Comparison of ENCODE assay signal across 23 cellular contexts in the genomic region with DNA sequence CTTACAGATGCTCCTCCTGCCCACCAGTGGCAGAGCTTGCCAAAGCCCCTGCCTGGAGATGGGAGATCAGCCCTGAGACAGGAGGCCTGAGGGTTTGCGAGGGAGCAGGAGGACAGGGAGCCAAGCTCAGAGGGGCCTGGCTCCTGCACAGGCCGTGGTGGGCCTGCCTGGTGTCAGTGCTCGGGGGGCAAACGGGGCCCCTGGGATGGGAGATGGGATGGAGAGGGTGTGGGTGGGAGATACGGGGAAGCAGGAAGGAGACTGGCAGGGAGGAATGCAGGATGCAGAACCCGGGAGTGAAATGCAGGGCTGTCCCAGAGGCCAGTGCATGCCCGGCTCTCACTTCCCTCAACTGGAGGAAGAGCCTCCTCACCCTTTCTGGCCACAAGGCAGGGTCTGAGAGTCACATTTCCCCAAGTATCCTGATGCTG. TPM values are rescaled to one million over a fixed set of nuclear protein-coding genes. Genes with fewer than 3 reads are reported as not detected.
DNase-seq lines count a peak whose midpoint lies in the region; ATAC-seq, FAIRE-seq and TF ChIP-seq lines count a peak whose summit lies in the region.
"Had no signal": no experiment of that assay in that cellular context is flagged by ENCODE, and none has a peak within 500 bp of the region (broad histone marks: within the 10 kb centered on the region; RNA-seq: fewer than 3 reads in every experiment).

No MANE protein-coding gene starts in this region.

- H2AFZ ChIP-seq in mammary epithelial cell (ENCODE audit: low read depth, low read length) (no peak overlapping the region), PC-3 (ENCODE audit: low read length) (no peak overlapping the region)

- BruUV-seq in mammary epithelial cell (replicated peaks; lab: Mats Ljungman, UMichigan) = no TSS peak
- no TSS peak for BruUV-seq in PC-3 (replicated peaks; lab: Mats Ljungman, UMichigan)

- H3K79me2 ChIP-seq in mammary epithelial cell (ENCODE audit: insufficient read depth, low read length) (peaks cover 77% of the 10 kb centered on the region), PC-3 (ENCODE audit: low read length) (peaks cover 81% of the 10 kb centered on the region)

- ATAC-seq in PC-3 (no peak), HG02763 (IDR thresholded peaks at IDR 0.05; ENCODE audit: unreplicated experiment) (no peak), HG03097 (IDR thresholded peaks at IDR 0.05; ENCODE audit: low FRiP score, unreplicated experiment) (no peak), GM19397 (IDR thresholded peaks at IDR 0.05; ENCODE audit: unreplicated experiment) (no peak)

- H3F3A ChIP-seq in PC-3 (ENCODE audit: low read length, unreplicated experiment) = peaks cover 8% of the 10 kb centered on the region

- no peak for DNase-seq in breast epithelium (ENCODE audit: low spot score in 2 of 2)
- DNase-seq in mammary epithelial cell = no peak
- no peak for DNase-seq in PC-3
- DNase-seq in kidney = peak; percentile 49
- DNase-seq: BE2C; CD4-positive, alpha-beta T cell; KG1; MG63; NCI-H1694 treated with DMSO at 0.1 percent for 48 hours; NCI-H2081; NCI-H2227 treated with DMSO at 0.1 percent for 48 hours; NCI-H526 treated with DMSO at 0.1 percent for 48 hours; SIG-M5 had no signal

- TF ChIP-seq POLR2A in breast epithelium (IDR thresholded peaks at IDR 0.05) = no peak

- no peaks in the 10 kb centered on the region for H3K27me3 ChIP-seq in breast epithelium
- no peaks in the 10 kb centered on the region for H3K27me3 ChIP-seq in mammary epithelial cell (ENCODE audit: insufficient read depth, low read length)
- no peaks in the 10 kb centered on the region for H3K27me3 ChIP-seq in PC-3 (ENCODE audit: low read length)
- H3K27me3 ChIP-seq in thymus (ENCODE audit: control insufficient read depth, insufficient read depth) = no peaks in the 10 kb centered on the region
- H3K27me3 ChIP-seq: BE2C, MG63 had no signal

- CTCF ChIA-PET in mammary epithelial cell (lab: Charles Lee; ENCODE audit: low non-redundant PET) (no interaction called here), PC-3 (lab: Charles Lee) (no interaction called here)

- no peaks in the 10 kb centered on the region for H3K9me3 ChIP-seq in breast epithelium
- H3K9me3 ChIP-seq in mammary epithelial cell (replicated peaks; ENCODE audit: insufficient read depth, low read length) = no peaks in the 10 kb centered on the region
- H3K9me3 ChIP-seq in PC-3 (ENCODE audit: low read length) = no peaks in the 10 kb centered on the region
- H3K9me3 ChIP-seq in kidney (ENCODE audit: control insufficient read depth in 1 of 2, low read length in 2 of 2) = no peaks in the 10 kb centered on the region
- no peaks in the 10 kb centered on the region for H3K9me3 ChIP-seq in thymus (ENCODE audit: control insufficient read depth)
- H3K9me3 ChIP-seq: BE2C, MG63 had no signal

- FAIRE-seq in kidney (lab: Jason Lieb, UNC) = no peak
- FAIRE-seq: G401.6, GM12891, H54, HTR-8/SVneo had no signal

- H3K4me1 ChIP-seq in breast epithelium (peaks cover 23 to 26% of the 10 kb centered on the region in 2 donors), mammary epithelial cell (ENCODE audit: insufficient read depth, low read length) (peaks cover 54% of the 10 kb centered on the region), PC-3 (ENCODE audit: insufficient read depth, low read length) (peaks cover 56% of the 10 kb centered on the region), kidney (ENCODE audit: control insufficient read depth in 1 of 2, insufficient read depth in 1 of 2, low read depth in 1 of 2, low read length in 2 of 2) (peaks cover 23 to 50% of the 10 kb centered on the region in 2 donors), thymus (ENCODE audit: control insufficient read depth, insufficient read depth, low read length) (no peaks in the 10 kb centered on the region)
- H3K4me1 ChIP-seq: BE2C had no signal

- WGBS in mammary epithelial cell (ENCODE audit: low coverage, missing lambda C conversion rate) = no CpG with 5 or more reads among the region's 7 CpGs
- WGBS in thymus = 98% methylated on average over 7 of the region's 7 CpGs

- H3K27ac ChIP-seq in breast epithelium (peak overlapping the region; percentile 88 to 93), mammary epithelial cell (ENCODE audit: insufficient read depth, low read depth, low read length) (no peak overlapping the region), PC-3 (ENCODE audit: low read length) (peak overlapping the region; percentile 100), kidney (ENCODE audit: low read depth in 2 of 2, low read length in 2 of 2) (no peak overlapping the region), thymus (ENCODE audit: low read depth) (peak overlapping the region; percentile 2)
- H3K27ac ChIP-seq: 22Rv1, SK-N-MC had no signal

- POLR2A ChIA-PET in PC-3 (lab: Charles Lee; ENCODE audit: unreplicated experiment) = no interaction called here

- H3K36me3 ChIP-seq in breast epithelium = peaks cover 4% of the 10 kb centered on the region
- H3K36me3 ChIP-seq in mammary epithelial cell (ENCODE audit: insufficient read depth, low read length) = peaks cover 4% of the 10 kb centered on the region
- peaks cover 68% of the 10 kb centered on the region for H3K36me3 ChIP-seq in PC-3 (ENCODE audit: low read depth, low read length)
- H3K36me3 ChIP-seq in kidney (ENCODE audit: control insufficient read depth in 1 of 2, insufficient read depth in 2 of 2, low read length in 2 of 2) = peaks cover 13 to 52% of the 10 kb centered on the region in 2 donors
- peaks cover 91% of the 10 kb centered on the region for H3K36me3 ChIP-seq in thymus (ENCODE audit: control insufficient read depth, insufficient read depth)

- in situ Hi-C loops in mammary epithelial cell (cut with MboI; ENCODE audit: low sequenced_read_pairs in 2 of 2) = loop anchor here in 1 of 2 donors (25.0 kb wide), 1 partner anchor 277 kb away; no protein-coding TSS in a partner anchor

- no peaks in the 10 kb centered on the region for H3K9me2 ChIP-seq in PC-3 (replicated peaks; ENCODE audit: low read length)

- intact Hi-C loops in breast epithelium (cut with DNase I; ENCODE audit: low total_unique reads) (no loop called here), mammary epithelial cell (cut with micrococcal nuclease) (loop anchor here (5.0 kb wide), 1 partner anchor 43 kb away; a partner anchor contains a TSS), PC-3 (cut with micrococcal nuclease) (loop anchor here (5.0 kb wide), 1 partner anchor 43 kb away; a partner anchor contains a TSS), kidney (cut with DNase I) (no loop called here)

- H3K9ac ChIP-seq in mammary epithelial cell (ENCODE audit: insufficient read depth, low read length) (no peak overlapping the region), PC-3 (ENCODE audit: low read length) (peak overlapping the region; percentile 96), kidney (ENCODE audit: low read length in 2 of 2) (no peak overlapping the region)

- H3K4me3 ChIP-seq in breast epithelium (no peak overlapping the region), mammary epithelial cell (replicated peaks in 1 of 3; ENCODE audit: insufficient read depth in 1 of 3, low read depth in 2 of 3, low read length in 3 of 3) (no peak overlapping the region), PC-3 (ENCODE audit: low read length) (no peak overlapping the region), kidney (ENCODE audit: low read length in 2 of 2) (no peak overlapping the region), thymus (ENCODE audit: low read length) (no peak overlapping the region)
- H3K4me3 ChIP-seq: MG63, SK-N-MC had no signal

- TF ChIP-seq CTCF in breast epithelium (IDR thresholded peaks at IDR 0.05) = no peak
- no peak for TF ChIP-seq CTCF in mammary epithelial cell (conservative IDR thresholded peaks at IDR 0.05 in 1 of 2, IDR thresholded peaks at IDR 0.05 in 1 of 2; ENCODE audit: extremely low read depth in 1 of 2, insufficient read depth in 1 of 2, low read depth in 1 of 2, low read length in 2 of 2)
- no peak for TF ChIP-seq CTCF in PC-3 (conservative IDR thresholded peaks at IDR 0.05; ENCODE audit: low read depth, low read length)
- TF ChIP-seq CTCF in kidney (IDR thresholded peaks at IDR 0.05; ENCODE audit: borderline replicate concordance, extremely low read depth, insufficient read depth) = no peak

- H4K20me1 ChIP-seq in mammary epithelial cell (ENCODE audit: insufficient read depth, low read length) (no peaks in the 10 kb centered on the region), PC-3 (ENCODE audit: low read length) (peaks cover 13% of the 10 kb centered on the region; the same call in 1 of the 2 replicates)

- dilution Hi-C loops in mammary epithelial cell (cut with HindIII; ENCODE audit: low sequenced_read_pairs) = no loop called here

- H3K4me2 ChIP-seq in mammary epithelial cell (ENCODE audit: insufficient read depth, low read depth, low read length) = no peak overlapping the region
- no peak overlapping the region for H3K4me2 ChIP-seq in PC-3 (ENCODE audit: low read length)

RNA-seq across cellular contexts. Expression of a gene that starts 19.9 kb away (rescaled TPM):
- total RNA-seq in breast epithelium (10 to 100 TPM; 28.6 to 30.8 (median 29.7) TPM), mammary epithelial cell (10 to 100 TPM; 33.3 to 88.1 TPM), PC-3 (2014; rRNA removed) (87.2 and 111 TPM in 2 replicates), kidney (64.7 TPM)
- polyA plus RNA-seq in mammary epithelial cell (71.0 TPM), kidney (ENCODE audit: insufficient read depth, low read depth, low replicate concordance) (34.6 TPM), thymus (20.8 TPM)
- polyA minus RNA-seq in mammary epithelial cell = 110 TPM

RNA-seq across cellular contexts. Expression of a gene that starts 42.0 kb away (rescaled TPM):
- total RNA-seq in breast epithelium = 10 to 100 TPM; 29.3 to 59.6 (median 57.8) TPM
- total RNA-seq in mammary epithelial cell = 10 to 100 TPM; 52.7 to 94.3 TPM
- 38.1 TPM for polyA plus RNA-seq in mammary epithelial cell
- polyA minus RNA-seq in mammary epithelial cell = 51.2 TPM
- 191 and 262 TPM in 2 replicates for total RNA-seq in PC-3 (2014; rRNA removed)
- total RNA-seq in kidney = 57.8 TPM
- 46.7 TPM for polyA plus RNA-seq in kidney (ENCODE audit: insufficient read depth, low read depth, low replicate concordance)
- polyA plus RNA-seq in thymus = 41.8 TPM

RNA-seq across cellular contexts. Expression of a gene that starts 59.6 kb away (rescaled TPM):
- 1 to 10 TPM in 2 of 3 donors, under 1 TPM in 1; 0.32 to 9.5 (median 5.6) TPM for total RNA-seq in breast epithelium
- total RNA-seq in mammary epithelial cell = 10 to 100 TPM in 1 of 2 donors, 1 to 10 TPM in 1; 3.3 to 13.3 TPM
- 2.1 TPM for polyA plus RNA-seq in mammary epithelial cell
- 0.36 TPM for polyA minus RNA-seq in mammary epithelial cell
- 11.4 and 40.3 TPM in 2 replicates for total RNA-seq in PC-3 (2014; rRNA removed)
- total RNA-seq in kidney = 25.9 TPM
- 8.9 TPM for polyA plus RNA-seq in kidney (ENCODE audit: insufficient read depth, low read depth, low replicate concordance)
- polyA plus RNA-seq in thymus = 0.82 TPM
- total RNA-seq: CD4-positive, alpha-beta T cell had no signal

Comparison
In these comparisons a context has a peak if more than half of its experiments do, and no peak if none do; other contexts are left out.
1. H3K27ac ChIP-seq: peak in breast epithelium (2 of 2), PC-3 (single experiment) and thymus (single experiment); none in mammary epithelial cell (single experiment) and kidney (0 of 2).
2. intact Hi-C loops: an anchor here in mammary epithelial cell (5.0 kb wide) and PC-3 (5.0 kb wide); none called in breast epithelium and kidney.